Comparison of ENCODE assay signal across 8 cellular contexts in the genomic region with DNA sequence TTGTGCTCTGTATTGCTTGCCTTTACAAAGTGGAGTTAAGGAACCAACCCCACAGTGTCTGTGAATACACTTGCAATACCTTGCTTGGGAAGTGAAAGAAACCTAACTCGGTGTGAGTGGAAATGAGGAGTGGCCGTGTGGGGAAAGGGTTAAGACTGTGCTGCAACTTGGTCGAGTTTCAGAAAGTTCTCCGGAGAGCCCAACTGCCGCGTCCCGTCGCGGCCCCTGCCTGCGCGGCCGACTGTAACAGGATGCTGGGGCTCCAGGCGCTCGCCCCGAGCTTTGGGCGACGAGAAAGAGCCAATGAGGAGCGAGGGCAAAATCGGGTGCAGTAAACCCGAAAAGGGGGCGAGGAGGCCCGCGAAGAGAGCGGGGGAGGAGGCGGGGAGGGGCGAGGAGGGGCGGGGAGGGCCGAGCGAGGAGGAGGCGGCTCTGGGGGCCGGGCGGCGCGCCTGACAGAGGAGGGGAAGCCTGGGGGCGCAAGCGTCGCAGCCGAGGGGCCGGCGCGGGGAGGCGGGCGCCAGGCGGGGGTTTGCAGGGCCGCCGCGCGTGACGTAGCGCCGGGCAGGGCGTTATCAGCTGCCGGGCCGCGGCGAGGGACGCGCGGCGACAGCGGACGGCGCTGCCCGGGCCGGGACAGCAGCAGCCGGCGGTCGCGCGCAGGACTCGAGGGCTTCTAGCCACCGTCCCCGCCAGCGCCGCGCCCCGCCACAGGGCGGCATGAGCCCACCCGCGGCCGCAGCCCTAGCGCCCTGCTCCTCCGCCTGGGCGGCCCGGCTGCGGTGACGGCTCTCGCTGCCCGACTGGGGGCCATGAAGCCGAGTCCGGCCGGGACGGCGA. TPM values are rescaled to one million over a fixed set of nuclear protein-coding genes. Genes with fewer than 3 reads are reported as not detected.
A peak's percentile ranks its signal among the peaks of the same experiment; 100 is the strongest.
DNase-seq lines count a peak whose midpoint lies in the region; ATAC-seq and TF ChIP-seq lines count a peak whose summit lies in the region.

Gene DACT1, plus strand, starts transcription at position 572 of the 840 bp plus-strand sequence. Its CDS starts 241 bp downstream, at position 813.

- no peaks in the 10 kb centered on the region for H3K79me2 ChIP-seq in SU-DHL-6 (ENCODE audit: insufficient read depth, low read length)

- no peaks in the 10 kb centered on the region for H4K20me1 ChIP-seq in SU-DHL-6 (ENCODE audit: low read depth, low read length)

- no peaks in the 10 kb centered on the region for H3K36me3 ChIP-seq in BE2C
- H3K36me3 ChIP-seq in SU-DHL-6 (ENCODE audit: low read length): no peaks in the 10 kb centered on the region

- H3K27me3 ChIP-seq in BE2C (peaks cover 57% of the 10 kb centered on the region), SU-DHL-6 (ENCODE audit: low read length) (0 out of 2 replicates have a peak, but pooled peaks cover 2% of the 10 kb centered on the region)

- H3K9me3 ChIP-seq in BE2C (no peaks in the 10 kb centered on the region), SU-DHL-6 (ENCODE audit: insufficient read depth, low read length) (no peaks in the 10 kb centered on the region)

- no peaks in the 10 kb centered on the region for H3K4me1 ChIP-seq in BE2C

- H2AFZ ChIP-seq in SU-DHL-6 (ENCODE audit: low read depth, low read length, severe bottlenecking): peak within 1 kb of the TSS; percentile 88

- in situ Hi-C loops in astrocyte of the spinal cord (cut with HindIII; ENCODE audit: low sequenced_read_pairs): no loop called here

- H3K9me2 ChIP-seq in SU-DHL-6 (replicated peaks; ENCODE audit: insufficient read depth, low read length): no peaks in the 10 kb centered on the region

- peak; percentile 51 for DNase-seq in BE2C
- peak; percentile 87 for DNase-seq in astrocyte of the spinal cord (ENCODE audit: low read depth, low spot score)
- DNase-seq in hypothalamus (lab: John Stamatoyannopoulos, UW): peak in 47 of 51 donors; percentile 13 to 89 (median 54)
- peak; percentile 75 for DNase-seq in retina
- DNase-seq in SKM-1 treated with dmso at 0.1 percent for 144 hours (lab: John Stamatoyannopoulos, UW; ENCODE audit: unreplicated experiment): no peak

- H3K4me3 ChIP-seq in BE2C (ENCODE audit: low read depth, low read length) (peak within 1 kb of the TSS; percentile 44), SU-DHL-6 (ENCODE audit: insufficient read depth, low read length, poor library complexity, severe bottlenecking) (peak within 1 kb of the TSS; percentile 54), astrocyte of the spinal cord (ENCODE audit: low read depth, low read length) (peak within 1 kb of the TSS; percentile 78)

- no peak within 1 kb of the TSS for H3K27ac ChIP-seq in SU-DHL-6 (ENCODE audit: low read depth, low read length)

- H3K4me2 ChIP-seq in SU-DHL-6 (ENCODE audit: low read depth, low read length, poor library complexity, severe bottlenecking): peak within 1 kb of the TSS; percentile 66

- ATAC-seq in GM19025 (IDR thresholded peaks at IDR 0.05; ENCODE audit: low read depth, unreplicated experiment): peak; percentile 63
- peak; percentile 39 for ATAC-seq in HG03108 (IDR thresholded peaks at IDR 0.05; ENCODE audit: unreplicated experiment)

- TF ChIP-seq CTCF in BE2C (IDR thresholded peaks at IDR 0.05; ENCODE audit: low read depth, low read length): no peak
- TF ChIP-seq CTCF in SU-DHL-6 (IDR thresholded peaks at IDR 0.05; ENCODE audit: insufficient read depth, low read length, poor library complexity, severe bottlenecking): no peak
- no peak for TF ChIP-seq CTCF in astrocyte of the spinal cord (IDR thresholded peaks at IDR 0.05; ENCODE audit: low read depth, low read length)

- peak within 1 kb of the TSS; percentile 42 for H3K9ac ChIP-seq in SU-DHL-6 (ENCODE audit: low read length)

- H3F3A ChIP-seq in SU-DHL-6 (ENCODE audit: insufficient read depth): 0 out of 2 replicates have a peak, but pooled peaks cover 3% of the 10 kb centered on the region

RNA-seq across cellular contexts. Expression of gene DACT1, which starts in this region (rescaled TPM):
- not detected for polyA plus RNA-seq in BE2C (2012; ENCODE audit: insufficient read depth, insufficient read length, low read depth)
